Comparison of ENCODE assay signal across 21 cellular contexts in the genomic region with DNA sequence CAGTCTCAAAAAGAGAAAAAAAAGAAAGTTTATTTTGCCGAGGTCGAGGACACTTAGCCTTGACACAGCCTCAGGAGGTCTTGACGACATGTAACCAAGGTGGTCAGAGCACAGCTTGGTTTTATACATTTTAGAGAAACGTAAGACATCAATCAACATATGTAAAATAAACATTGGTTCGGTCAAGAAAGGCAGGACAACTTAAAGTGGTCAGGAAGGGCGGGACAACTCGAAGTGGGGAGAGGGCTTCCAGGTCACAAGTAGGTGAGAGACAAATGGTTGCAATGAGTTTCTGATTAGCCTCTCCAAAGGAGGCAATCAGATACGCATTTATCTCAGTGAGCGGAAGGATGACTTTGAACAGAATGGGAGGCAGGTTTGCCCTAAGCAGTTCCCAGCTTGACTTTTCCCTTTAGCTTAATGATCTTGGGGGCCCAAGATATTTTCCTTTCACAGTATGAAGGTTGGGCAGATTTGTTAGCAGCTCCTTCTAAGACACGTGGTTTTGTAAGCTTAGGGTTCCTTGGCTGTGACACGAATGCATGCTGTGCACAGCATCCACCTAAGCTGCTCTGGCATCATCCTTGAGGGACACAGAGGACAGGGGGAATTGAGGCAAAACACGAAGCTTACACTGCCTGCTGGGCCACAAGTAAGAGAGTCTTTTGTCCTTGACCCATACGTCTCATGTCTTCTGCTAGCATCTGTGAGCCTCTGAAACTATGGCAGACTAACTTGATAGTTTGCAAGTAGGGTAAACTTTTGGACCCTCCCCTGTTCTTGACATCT. TPM values are rescaled to one million over a fixed set of nuclear protein-coding genes. Genes with fewer than 3 reads are reported as not detected.
DNase-seq lines count a peak whose midpoint lies in the region; ATAC-seq and TF ChIP-seq lines count a peak whose summit lies in the region.
"Had no signal": no experiment of that assay in that cellular context is flagged by ENCODE, and none has a peak within 500 bp of the region (broad histone marks: within the 10 kb centered on the region; RNA-seq: fewer than 3 reads in every experiment).

No MANE protein-coding gene starts in this region.

- DNase-seq in GM23248: no peak
- DNase-seq in RWPE2 (ENCODE audit: low spot score): no peak
- no peak for DNase-seq in hepatocyte (ENCODE audit: low spot score)
- no peak for DNase-seq in progenitor cell of endocrine pancreas (ENCODE audit: low spot score, unreplicated experiment)
- DNase-seq in foreskin melanocyte: no peak
- DNase-seq in NCI-H1092 treated with DMSO at 0.1 percent for 48 hours (lab: John Stamatoyannopoulos, UW): no peak
- DNase-seq in inferior parietal cortex (ENCODE audit: extremely low spot score): no peak
- DNase-seq: activated naive CD8-positive, alpha-beta T cell treated with anti-CD3 and anti-CD28 coated beads, Interleukin-2, amount 10 ng/mL, durations not matched to agents 7 days and 5 days; body of pancreas; colonic mucosa; DMS79 treated with DMSO at 0.1 percent for 48 hours; MG63; natural killer cell; NCI-H146; Right ventricle myocardium superior; small intestine; stimulated activated CD4-positive, alpha-beta T cell treated with anti-CD3 and anti-CD28 coated beads, Interleukin-2, amount 100 ng/mL, for 48 hours; stimulated activated naive CD8-positive, alpha-beta T cell treated with anti-CD3 and anti-CD28 coated beads, Interleukin-15, amount 100 ng/mL, for 72 hours had no signal

- peak overlapping the region; percentile 7 for H3K27ac Mint-ChIP-seq in progenitor cell of endocrine pancreas

- TF ChIP-seq CTCF in RWPE2 (IDR thresholded peaks at IDR 0.05; ENCODE audit: poor library complexity, severe bottlenecking) (no peak), hepatocyte (IDR thresholded peaks at IDR 0.05; ENCODE audit: poor library complexity) (no peak), progenitor cell of endocrine pancreas (IDR thresholded peaks at IDR 0.05; ENCODE audit: unreplicated experiment) (no peak)

- H3K4me1 Mint-ChIP-seq in progenitor cell of endocrine pancreas (ENCODE audit: low read depth): peaks cover 26% of the 10 kb centered on the region

- H3F3A ChIP-seq in GM23248 (ENCODE audit: insufficient read depth): peaks cover 27% of the 10 kb centered on the region

- H2AFZ ChIP-seq in GM23248 (no peak overlapping the region), hepatocyte (no peak overlapping the region)

- peaks cover 15% of the 10 kb centered on the region for H3K79me2 ChIP-seq in GM23248 (ENCODE audit: insufficient read depth)
- peaks cover 15% of the 10 kb centered on the region for H3K79me2 ChIP-seq in hepatocyte

- no peaks in the 10 kb centered on the region for H3K9me3 Mint-ChIP-seq in progenitor cell of endocrine pancreas (ENCODE audit: low read depth)
- H3K9me3 Mint-ChIP-seq: activated naive CD8-positive, alpha-beta T cell treated with anti-CD3 and anti-CD28 coated beads, Interleukin-2, amount 10 ng/mL, durations not matched to agents 7 days and 5 days; natural killer cell; stimulated activated naive CD8-positive, alpha-beta T cell treated with anti-CD3 and anti-CD28 coated beads, Interleukin-15, amount 100 ng/mL, for 72 hours had no signal

- H3K27me3 ChIP-seq in GM23248 (replicated peaks; ENCODE audit: insufficient read depth) (no peaks in the 10 kb centered on the region), RWPE2 (ENCODE audit: insufficient read depth, poor library complexity, severe bottlenecking) (no peaks in the 10 kb centered on the region), hepatocyte (no peaks in the 10 kb centered on the region)
- H3K27me3 ChIP-seq: body of pancreas, colonic mucosa, MG63 had no signal

- H3K4me3 Mint-ChIP-seq in progenitor cell of endocrine pancreas (ENCODE audit: low read depth): no peak overlapping the region
- H3K4me3 Mint-ChIP-seq: activated naive CD8-positive, alpha-beta T cell treated with anti-CD3 and anti-CD28 coated beads, Interleukin-2, amount 10 ng/mL, durations not matched to agents 7 days and 5 days; stimulated activated naive CD8-positive, alpha-beta T cell treated with anti-CD3 and anti-CD28 coated beads, Interleukin-15, amount 100 ng/mL, for 72 hours had no signal

- H3K27me3 Mint-ChIP-seq in progenitor cell of endocrine pancreas: no peaks in the 10 kb centered on the region
- H3K27me3 Mint-ChIP-seq: activated naive CD8-positive, alpha-beta T cell treated with anti-CD3 and anti-CD28 coated beads, Interleukin-2, amount 10 ng/mL, durations not matched to agents 7 days and 5 days; IgD-negative memory B cell; stimulated activated naive CD8-positive, alpha-beta T cell treated with anti-CD3 and anti-CD28 coated beads, Interleukin-15, amount 100 ng/mL, for 72 hours had no signal

- H3K9me3 ChIP-seq in GM23248 (ENCODE audit: low read depth) (no peaks in the 10 kb centered on the region), RWPE2 (ENCODE audit: severe bottlenecking) (no peaks in the 10 kb centered on the region), hepatocyte (ENCODE audit: low read depth) (no peaks in the 10 kb centered on the region)
- H3K9me3 ChIP-seq: body of pancreas, colonic mucosa, MG63 had no signal

- in situ Hi-C loops in GM23248 (cut with MboI): no loop called here

- H3K4me3 ChIP-seq in GM23248: no peak overlapping the region
- H3K4me3 ChIP-seq in RWPE2 (ENCODE audit: severe bottlenecking): no peak overlapping the region
- H3K4me3 ChIP-seq in hepatocyte: no peak overlapping the region
- H3K4me3 ChIP-seq: body of pancreas, colonic mucosa, lung, MG63 had no signal

- WGBS in GM23248 (ENCODE audit: low coverage in 1 of 2, low lambda C conversion rate in 2 of 2, missing lambda C conversion rate in 2 of 2), 2 experiments: 87 to 90% methylated on average over 13 of the region's 13 CpGs
- 72% methylated on average over 13 of the region's 13 CpGs for WGBS in hepatocyte (ENCODE audit: low lambda C conversion rate, missing lambda C conversion rate)

- ATAC-seq in RWPE2 (ENCODE audit: low read depth) (no peak), HG02938 (IDR thresholded peaks at IDR 0.05; ENCODE audit: unreplicated experiment) (no peak)
- ATAC-seq: body of pancreas; natural killer cell; stimulated activated naive CD8-positive, alpha-beta T cell treated with anti-CD3 and anti-CD28 coated beads, Interleukin-15, amount 100 ng/mL, for 72 hours had no signal

- peaks cover 3% of the 10 kb centered on the region for H3K36me3 Mint-ChIP-seq in progenitor cell of endocrine pancreas (ENCODE audit: insufficient read depth)
- H3K36me3 Mint-ChIP-seq: IgD-negative memory B cell, natural killer cell had no signal

- H3K27ac ChIP-seq in GM23248 (peak overlapping the region; percentile 99), RWPE2 (ENCODE audit: poor library complexity, severe bottlenecking) (peak overlapping the region; percentile 86), hepatocyte (peak overlapping the region; percentile 100)
- H3K27ac ChIP-seq: body of pancreas, colonic mucosa had no signal

- H3K4me2 ChIP-seq in GM23248 (ENCODE audit: unreplicated experiment): no peak overlapping the region
- no peak overlapping the region for H3K4me2 ChIP-seq in hepatocyte

- H4K20me1 ChIP-seq in GM23248 (ENCODE audit: insufficient read depth) (no peaks in the 10 kb centered on the region; the same call in 1 of the 2 replicates), hepatocyte (ENCODE audit: insufficient read depth, poor library complexity, severe bottlenecking) (peaks cover 9% of the 10 kb centered on the region)

- H3K4me1 ChIP-seq in GM23248 (ENCODE audit: insufficient read depth) (peaks cover 37% of the 10 kb centered on the region), RWPE2 (ENCODE audit: insufficient read depth, poor library complexity, severe bottlenecking) (peaks cover 42% of the 10 kb centered on the region), hepatocyte (ENCODE audit: insufficient read depth) (peaks cover 11% of the 10 kb centered on the region)

- no peak overlapping the region for H3K9ac ChIP-seq in GM23248

- H3K36me3 ChIP-seq in GM23248 (ENCODE audit: low read depth) (peaks cover 5% of the 10 kb centered on the region; the same call in 1 of the 2 replicates), RWPE2 (ENCODE audit: low read depth) (peaks cover 12% of the 10 kb centered on the region), hepatocyte (replicated peaks; ENCODE audit: insufficient read depth, low read depth) (no peaks in the 10 kb centered on the region)
- H3K36me3 ChIP-seq: colonic mucosa had no signal

- no peaks in the 10 kb centered on the region for H3K9me2 ChIP-seq in GM23248 (ENCODE audit: insufficient read depth)
- H3K9me2 ChIP-seq in hepatocyte (replicated peaks; ENCODE audit: insufficient read depth): no peaks in the 10 kb centered on the region

RNA-seq across cellular contexts. Expression of a gene that starts 3.3 kb away (rescaled TPM):
- total RNA-seq in GM23248 (2014; rRNA removed; shearing (Covaris generic)): 145 and 147 TPM in 2 replicates
- polyA plus RNA-seq in GM23248 (2016; fragmentation: Nextera tagmentation; extraction: Ambion mirVana): 259 and 268 TPM in 2 replicates
- total RNA-seq in hepatocyte: 167 and 172 TPM in 2 replicates
- polyA plus RNA-seq in hepatocyte: 190 and 192 TPM in 2 replicates
- 142 and 154 TPM in 2 replicates for total RNA-seq in progenitor cell of endocrine pancreas

RNA-seq across cellular contexts. Expression of a gene that starts 28.5 kb away (rescaled TPM):
- total RNA-seq in GM23248 (2014; rRNA removed; shearing (Covaris generic)): 12.6 and 38.3 TPM in 2 replicates
- polyA plus RNA-seq in GM23248 (2016; fragmentation: Nextera tagmentation; extraction: Ambion mirVana): 8.8 and 9.3 TPM in 2 replicates
- total RNA-seq in hepatocyte: 19.2 and 36.7 TPM in 2 replicates
- polyA plus RNA-seq in hepatocyte: 46.4 and 51.9 TPM in 2 replicates
- 18.4 and 19.9 TPM in 2 replicates for total RNA-seq in progenitor cell of endocrine pancreas
